Comparison of ENCODE assay signal across 12 cellular contexts in genomic region chr4:112813790-112814189, GRCh38.
DNase-seq lines count a peak whose midpoint lies in the region; ATAC-seq, FAIRE-seq and TF ChIP-seq lines count a peak whose summit lies in the region.
"Had no signal": no experiment of that assay in that cellular context is flagged by ENCODE, and none has a peak within 500 bp of the region (broad histone marks: within the 10 kb centered on the region; RNA-seq: fewer than 3 reads in every experiment).

No MANE protein-coding gene starts in this region.

- no peak overlapping the region for H3K4me3 ChIP-seq in pancreas
- H3K4me3 ChIP-seq: stomach had no signal

- CTCF ChIA-PET in RWPE1 (lab: Yijun Ruan, JAX) = no interaction called here

- H3K27ac ChIP-seq in pancreas (no peak overlapping the region), RWPE1 (no peak overlapping the region)
- H3K27ac ChIP-seq: stomach had no signal

- intact Hi-C loops in pancreas (cut with DNase I) = no loop called here

- DNase-seq in Caki2 (ENCODE audit: low read depth) (peak; percentile 44), GM20000 (ENCODE audit: low spot score) (peak; percentile 40), LHCN-M2 (ENCODE audit: low read depth) (peak; percentile 77), hepatic stellate cell (ENCODE audit: low spot score) (peak; percentile 16), NCI-H82 (lab: John Stamatoyannopoulos, UW) (no peak), pancreas (no peak), RWPE1 (ENCODE audit: low spot score) (no peak)
- no peak for DNase-seq in activated CD4-positive, CD25-positive, alpha-beta regulatory T cell (lab: John Stamatoyannopoulos, UW)
- DNase-seq: hypothalamus, NCI-H1105 treated with DMSO at 0.1 percent for 48 hours, stomach had no signal

- TF ChIP-seq CTCF in GM20000 (IDR thresholded peaks at IDR 0.05; ENCODE audit: extremely low read depth, missing control alignments) (no peak), pancreas (IDR thresholded peaks at IDR 0.05) (no peak), RWPE1 (conservative IDR thresholded peaks at IDR 0.05; ENCODE audit: low read depth) (no peak)

- H3K4me1 ChIP-seq in pancreas = no peaks in the 10 kb centered on the region

- no peaks in the 10 kb centered on the region for H3K36me3 ChIP-seq in pancreas
- H3K36me3 ChIP-seq: stomach had no signal

- 39 to 44% methylated on average over 2 of the region's 2 CpGs for WGBS in pancreas, 2 donors

- no peaks in the 10 kb centered on the region for H3K9me3 ChIP-seq in pancreas
- H3K9me3 ChIP-seq: stomach had no signal

- POLR2A ChIA-PET in RWPE1 (lab: Yijun Ruan, JAX; ENCODE audit: low non-redundant PET) = no interaction called here

- ATAC-seq in pancreas = no peak
- ATAC-seq: HCT116 had no signal

- no peak for FAIRE-seq in pancreas (lab: Jason Lieb, UNC)

- H3K27me3 ChIP-seq in pancreas = no peaks in the 10 kb centered on the region
- H3K27me3 ChIP-seq: stomach had no signal

- in situ Hi-C loops in Caki2 (cut with HindIII; ENCODE audit: low pct_unique_long_range_greater_than_20kb, low sequenced_read_pairs) = no loop called here

Comparison
In these comparisons a context has a peak if more than half of its experiments do, and no peak if none do; other contexts are left out.
1. DNase-seq: peak in Caki2 (single experiment), GM20000 (single experiment), LHCN-M2 (single experiment) and hepatic stellate cell (single experiment); none in NCI-H82 (single experiment), activated CD4-positive, CD25-positive, alpha-beta regulatory T cell (0 of 4), pancreas (0 of 6) and RWPE1 (single experiment).